Comparison of ENCODE assay signal across 18 cellular contexts in the genomic region with DNA sequence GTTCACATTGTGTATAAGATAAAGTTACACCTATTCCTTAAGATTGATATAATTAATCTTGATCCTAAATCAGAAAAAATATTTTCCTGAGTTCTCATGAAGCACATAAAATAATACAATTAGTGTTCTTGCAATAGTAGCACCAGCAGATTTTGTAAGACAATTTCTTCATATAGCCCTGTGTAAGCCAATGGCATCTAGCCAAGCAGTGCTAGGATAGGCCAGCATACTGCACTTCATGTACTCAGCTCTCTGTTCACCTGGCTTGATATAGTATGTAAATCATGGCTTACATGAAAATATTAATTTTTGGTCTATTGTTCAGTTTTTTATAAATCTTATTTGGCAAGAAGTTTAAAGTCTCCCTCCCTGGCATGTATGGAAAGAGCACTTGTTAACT. TPM values are rescaled to one million over a fixed set of nuclear protein-coding genes. Genes with fewer than 3 reads are reported as not detected.
DNase-seq lines count a peak whose midpoint lies in the region; ATAC-seq and TF ChIP-seq lines count a peak whose summit lies in the region.
"Had no signal": no experiment of that assay in that cellular context is flagged by ENCODE, and none has a peak within 500 bp of the region (broad histone marks: within the 10 kb centered on the region; RNA-seq: fewer than 3 reads in every experiment).

No MANE protein-coding gene starts in this region.

- no peaks in the 10 kb centered on the region for H3K79me2 ChIP-seq in SK-N-SH (ENCODE audit: insufficient read depth)

- H3F3A ChIP-seq in SK-N-SH (replicated peaks; ENCODE audit: insufficient read depth), result no peaks in the 10 kb centered on the region

- H3K4me1 ChIP-seq in breast epithelium (no peaks in the 10 kb centered on the region), SK-N-SH (ENCODE audit: control insufficient read depth in 1 of 2, insufficient read depth in 2 of 2, low read depth in 1 of 2, low read length in 1 of 2) (no peaks in the 10 kb centered on the region)

- no peak for ATAC-seq in GM19035 (IDR thresholded peaks at IDR 0.05; ENCODE audit: unreplicated experiment)

- H3K27ac Mint-ChIP-seq in MCF 10A (ENCODE audit: low read depth, unreplicated experiment), result no peak overlapping the region
- H3K27ac Mint-ChIP-seq: CD14-positive monocyte, IgD-negative memory B cell had no signal

- no peaks in the 10 kb centered on the region for H3K27me3 ChIP-seq in breast epithelium
- H3K27me3 ChIP-seq in SK-N-SH (ENCODE audit: insufficient read depth), result peaks cover 13% of the 10 kb centered on the region; the same call in 1 of the 2 replicates

- no peaks in the 10 kb centered on the region for H3K9me3 Mint-ChIP-seq in MCF 10A (ENCODE audit: unreplicated experiment)

- peaks cover 6% of the 10 kb centered on the region for H3K4me1 Mint-ChIP-seq in MCF 10A (ENCODE audit: insufficient read depth, unreplicated experiment)
- H3K4me1 Mint-ChIP-seq: CD14-positive monocyte had no signal

- H3K9me3 ChIP-seq in breast epithelium (no peaks in the 10 kb centered on the region), SK-N-SH (no peaks in the 10 kb centered on the region)

- H3K9me2 ChIP-seq in SK-N-SH, result no peaks in the 10 kb centered on the region

- H3K4me3 Mint-ChIP-seq in MCF 10A (ENCODE audit: unreplicated experiment), result no peak overlapping the region
- H3K4me3 Mint-ChIP-seq: CD14-positive monocyte, IgD-negative memory B cell had no signal

- H3K4me2 ChIP-seq in SK-N-SH, result no peak overlapping the region

- TF ChIP-seq EP300 in SK-N-SH (IDR thresholded peaks at IDR 0.05; ENCODE audit: borderline replicate concordance in 1 of 2, low read depth in 1 of 2, low read length in 1 of 2), result no peak

- TF ChIP-seq CTCF in MCF 10A (IDR thresholded peaks at IDR 0.05; ENCODE audit: unreplicated experiment) (no peak), breast epithelium (IDR thresholded peaks at IDR 0.05) (no peak), fibroblast of mammary gland (conservative IDR thresholded peaks at IDR 0.05; ENCODE audit: control insufficient read depth, insufficient read depth, low read depth, low read length) (no peak), SK-N-SH (IDR thresholded peaks at IDR 0.05) (no peak)

- DNase-seq in MCF 10A (ENCODE audit: unreplicated experiment) (peak; percentile 83), breast epithelium (ENCODE audit: low spot score in 2 of 2) (no peak), amniotic epithelial cell (ENCODE audit: low read depth) (peak; percentile 33), fibroblast of mammary gland (ENCODE audit: low read depth) (peak; percentile 26), NCI-H2171 treated with DMSO at 0.1 percent for 48 hours (lab: John Stamatoyannopoulos, UW) (no peak), SK-N-SH (no peak)
- DNase-seq: HCEC 1CT; Kasumi-1; NCI-H1436 treated with DMSO at 0.1 percent for 48 hours; NCI-H2029 treated with DMSO at 0.1 percent for 48 hours; NCI-H524; NK-92 treated with Interleukin-12 subunit alpha and Interleukin-12 subunit beta, amount 100 ng/mL, for 24 hours had no signal

- TF ChIP-seq RAD21 in SK-N-SH (IDR thresholded peaks at IDR 0.05; ENCODE audit: low read length), result no peak

- TF ChIP-seq POLR2A in breast epithelium (IDR thresholded peaks at IDR 0.05), result no peak

- no peak overlapping the region for H3K4me3 ChIP-seq in breast epithelium
- no peak overlapping the region for H3K4me3 ChIP-seq in fibroblast of mammary gland (ENCODE audit: control insufficient read depth, low read depth, low read length)
- H3K4me3 ChIP-seq in SK-N-SH (ENCODE audit: low read depth in 2 of 2, low read length in 1 of 2), result no peak overlapping the region

- H3K27ac ChIP-seq in breast epithelium (no peak overlapping the region), SK-N-SH (ENCODE audit: low read depth in 2 of 2, low read length in 1 of 2) (no peak overlapping the region)

- no peaks in the 10 kb centered on the region for H3K36me3 Mint-ChIP-seq in MCF 10A (ENCODE audit: insufficient read depth, unreplicated experiment)
- H3K36me3 Mint-ChIP-seq: CD14-positive monocyte had no signal

- H3K36me3 ChIP-seq in breast epithelium, result no peaks in the 10 kb centered on the region
- no peaks in the 10 kb centered on the region for H3K36me3 ChIP-seq in SK-N-SH (replicated peaks in 1 of 2; ENCODE audit: control insufficient read depth in 1 of 2, insufficient read depth in 2 of 2, low read length in 1 of 2)

- no peaks in the 10 kb centered on the region for H3K27me3 Mint-ChIP-seq in MCF 10A (ENCODE audit: insufficient read depth, unreplicated experiment)
- H3K27me3 Mint-ChIP-seq: IgD-negative memory B cell had no signal

- BruUV-seq in MCF 10A (replicated peaks; lab: Mats Ljungman, UMichigan), result no TSS peak

- H4K20me1 ChIP-seq in SK-N-SH (ENCODE audit: insufficient read depth), result no peaks in the 10 kb centered on the region

- intact Hi-C loops in MCF 10A (cut with micrococcal nuclease) (no loop called here), breast epithelium (cut with DNase I; ENCODE audit: low total_unique reads) (no loop called here)

- POLR2A ChIA-PET in MCF 10A (lab: Yijun Ruan, JAX), result interaction anchor here (1.1 to 2.6 kb wide), 5 partner anchors 11 to 18 kb away, joined by 3 to 46 read pairs (median 7); partner anchors contain the start of gene CLEC2B
- POLR2A ChIA-PET in SK-N-SH (lab: Yijun Ruan, JAX), result no interaction called here

- no peak overlapping the region for H2AFZ ChIP-seq in SK-N-SH (ENCODE audit: low read depth)

- H3K9ac ChIP-seq in SK-N-SH, result no peak overlapping the region

- CTCF ChIA-PET in MCF 10A (lab: Yijun Ruan, JAX) (interaction anchor here (0.6 kb wide), 1 partner anchor 558 kb away, joined by 3 read pairs; no protein-coding TSS in a partner anchor), SK-N-SH (lab: Yijun Ruan, JAX) (no interaction called here)

TF ChIP-seq in SK-N-SH, 30 proteins besides CTCF, POLR2A, EP300 and RAD21 (continues in another document):
- TF ChIP-seq CHD2 (IDR thresholded peaks at IDR 0.05; ENCODE audit: low read length, partially characterized antibody) (no peak), RFX5 (IDR thresholded peaks at IDR 0.05; ENCODE audit: low read length) (no peak), RXRA (IDR thresholded peaks at IDR 0.05; ENCODE audit: borderline replicate concordance, low read depth) (no peak)
- TF ChIP-seq, protein P1, sequence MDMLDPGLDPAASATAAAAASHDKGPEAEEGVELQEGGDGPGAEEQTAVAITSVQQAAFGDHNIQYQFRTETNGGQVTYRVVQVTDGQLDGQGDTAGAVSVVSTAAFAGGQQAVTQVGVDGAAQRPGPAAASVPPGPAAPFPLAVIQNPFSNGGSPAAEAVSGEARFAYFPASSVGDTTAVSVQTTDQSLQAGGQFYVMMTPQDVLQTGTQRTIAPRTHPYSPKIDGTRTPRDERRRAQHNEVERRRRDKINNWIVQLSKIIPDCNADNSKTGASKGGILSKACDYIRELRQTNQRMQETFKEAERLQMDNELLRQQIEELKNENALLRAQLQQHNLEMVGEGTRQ (IDR thresholded peaks at IDR 0.05; ENCODE audit: borderline replicate concordance, low read depth, low read length), result no peak
- TF ChIP-seq, protein P2, sequence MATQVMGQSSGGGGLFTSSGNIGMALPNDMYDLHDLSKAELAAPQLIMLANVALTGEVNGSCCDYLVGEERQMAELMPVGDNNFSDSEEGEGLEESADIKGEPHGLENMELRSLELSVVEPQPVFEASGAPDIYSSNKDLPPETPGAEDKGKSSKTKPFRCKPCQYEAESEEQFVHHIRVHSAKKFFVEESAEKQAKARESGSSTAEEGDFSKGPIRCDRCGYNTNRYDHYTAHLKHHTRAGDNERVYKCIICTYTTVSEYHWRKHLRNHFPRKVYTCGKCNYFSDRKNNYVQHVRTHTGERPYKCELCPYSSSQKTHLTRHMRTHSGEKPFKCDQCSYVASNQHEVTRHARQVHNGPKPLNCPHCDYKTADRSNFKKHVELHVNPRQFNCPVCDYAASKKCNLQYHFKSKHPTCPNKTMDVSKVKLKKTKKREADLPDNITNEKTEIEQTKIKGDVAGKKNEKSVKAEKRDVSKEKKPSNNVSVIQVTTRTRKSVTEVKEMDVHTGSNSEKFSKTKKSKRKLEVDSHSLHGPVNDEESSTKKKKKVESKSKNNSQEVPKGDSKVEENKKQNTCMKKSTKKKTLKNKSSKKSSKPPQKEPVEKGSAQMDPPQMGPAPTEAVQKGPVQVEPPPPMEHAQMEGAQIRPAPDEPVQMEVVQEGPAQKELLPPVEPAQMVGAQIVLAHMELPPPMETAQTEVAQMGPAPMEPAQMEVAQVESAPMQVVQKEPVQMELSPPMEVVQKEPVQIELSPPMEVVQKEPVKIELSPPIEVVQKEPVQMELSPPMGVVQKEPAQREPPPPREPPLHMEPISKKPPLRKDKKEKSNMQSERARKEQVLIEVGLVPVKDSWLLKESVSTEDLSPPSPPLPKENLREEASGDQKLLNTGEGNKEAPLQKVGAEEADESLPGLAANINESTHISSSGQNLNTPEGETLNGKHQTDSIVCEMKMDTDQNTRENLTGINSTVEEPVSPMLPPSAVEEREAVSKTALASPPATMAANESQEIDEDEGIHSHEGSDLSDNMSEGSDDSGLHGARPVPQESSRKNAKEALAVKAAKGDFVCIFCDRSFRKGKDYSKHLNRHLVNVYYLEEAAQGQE (IDR thresholded peaks at IDR 0.05; ENCODE audit: low read depth, low read length), result no peak
- TF ChIP-seq, protein P3, sequence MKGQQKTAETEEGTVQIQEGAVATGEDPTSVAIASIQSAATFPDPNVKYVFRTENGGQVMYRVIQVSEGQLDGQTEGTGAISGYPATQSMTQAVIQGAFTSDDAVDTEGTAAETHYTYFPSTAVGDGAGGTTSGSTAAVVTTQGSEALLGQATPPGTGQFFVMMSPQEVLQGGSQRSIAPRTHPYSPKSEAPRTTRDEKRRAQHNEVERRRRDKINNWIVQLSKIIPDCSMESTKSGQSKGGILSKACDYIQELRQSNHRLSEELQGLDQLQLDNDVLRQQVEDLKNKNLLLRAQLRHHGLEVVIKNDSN (IDR thresholded peaks at IDR 0.05; ENCODE audit: borderline replicate concordance, low read depth), result no peak

RNA-seq across cellular contexts. Expression of gene KLRF2, which starts 1.9 kb away (rescaled TPM):
- total RNA-seq in MCF 10A (2022), result not detected in 2 replicates
- total RNA-seq in breast epithelium, result not detected
- not detected in 2 replicates for polyA plus RNA-seq in SK-N-SH (2012; rRNA removed)
- polyA plus RNA-seq in SK-N-SH (2012; cell fraction: cytosol; rRNA removed), result not detected in 2 replicates
- not detected in 2 replicates for polyA plus RNA-seq in SK-N-SH (2012; cell fraction: nucleus; rRNA removed)
- total RNA-seq: HT1080, OCI-LY7, RPMI7951 had no signal
- polyA plus RNA-seq: CD14-positive monocyte, IgD-negative memory B cell had no signal

RNA-seq across cellular contexts. Expression of gene CLEC2B, which starts 14.0 kb away (rescaled TPM):
- total RNA-seq in MCF 10A (2022) (1.8 and 2.2 TPM in 2 replicates), breast epithelium (10 to 100 TPM; 18.4 to 36.1 (median 29.3) TPM)
- polyA plus RNA-seq in SK-N-SH (2012; rRNA removed), result not detected in 2 replicates
- not detected in 2 replicates for polyA plus RNA-seq in SK-N-SH (2012; cell fraction: cytosol; rRNA removed)
- polyA plus RNA-seq in SK-N-SH (2012; cell fraction: nucleus; rRNA removed), result not detected in 2 replicates

RNA-seq across cellular contexts. Expression of gene CLEC2A, which starts 49.0 kb away (rescaled TPM):
- total RNA-seq in MCF 10A (2022), result not detected in 2 replicates
- not detected for total RNA-seq in breast epithelium
- not detected in 2 replicates for polyA plus RNA-seq in SK-N-SH (2012; rRNA removed)
- polyA plus RNA-seq in SK-N-SH (2012; cell fraction: cytosol; rRNA removed), result not detected in 2 replicates
- polyA plus RNA-seq in SK-N-SH (2012; cell fraction: nucleus; rRNA removed), result not detected in 2 replicates
- total RNA-seq: HT1080, OCI-LY7, RPMI7951 had no signal
- polyA plus RNA-seq: CD14-positive monocyte, IgD-negative memory B cell had no signal

RNA-seq across cellular contexts. Expression of gene KLRF1, which starts 55.9 kb away (rescaled TPM):
- total RNA-seq in MCF 10A (2022) (not detected in 2 replicates), breast epithelium (under 1 TPM in 2 of 3 donors, not detected in 1; 0.32 to 0.44 TPM)
- polyA plus RNA-seq in SK-N-SH (2012; rRNA removed), result not detected in 2 replicates
- not detected in 2 replicates for polyA plus RNA-seq in SK-N-SH (2012; cell fraction: cytosol; rRNA removed)
- not detected in 2 replicates for polyA plus RNA-seq in SK-N-SH (2012; cell fraction: nucleus; rRNA removed)
- total RNA-seq: HT1080, OCI-LY7, RPMI7951 had no signal

Comparison
In these comparisons a context has a peak if more than half of its experiments do, and no peak if none do; other contexts are left out.
1. DNase-seq: peak in MCF 10A (single experiment), amniotic epithelial cell (single experiment) and fibroblast of mammary gland (single experiment); none in breast epithelium (0 of 2), NCI-H2171 treated with DMSO at 0.1 percent for 48 hours (single experiment) and SK-N-SH (single experiment).